In genomic region chr10:124701881-124702656, GRCh38 we compare ENCODE assay signal across 10 cellular contexts. TPM values are rescaled to one million over a fixed set of nuclear protein-coding genes. Genes with fewer than 3 reads are reported as not detected.
A peak's percentile ranks its signal among the peaks of the same experiment; 100 is the strongest.
DNase-seq lines count a peak whose midpoint lies in the region; ATAC-seq lines count a peak whose summit lies in the region.
"Had no signal": no experiment of that assay in that cellular context is flagged by ENCODE, and none has a peak within 500 bp of the region (broad histone marks: within the 10 kb centered on the region; RNA-seq: fewer than 3 reads in every experiment).

No MANE protein-coding gene starts in this region.

- H3K4me3 ChIP-seq in duodenal mucosa (ENCODE audit: low read depth in 1 of 2, low read length in 2 of 2) (no peak overlapping the region), urinary bladder (ENCODE audit: low read depth, low read length) (no peak overlapping the region)

- H3K27ac ChIP-seq in duodenal mucosa (ENCODE audit: low read depth, low read length), result peak overlapping the region; percentile 74
- H3K27ac ChIP-seq in urinary bladder (ENCODE audit: low read depth), result peak overlapping the region; percentile 67

- H3K4me1 ChIP-seq in duodenal mucosa (ENCODE audit: control insufficient read depth in 1 of 2, insufficient read depth in 2 of 2, low read length in 2 of 2) (peaks cover 79 to 95% of the 10 kb centered on the region in 2 donors), urinary bladder (ENCODE audit: insufficient read depth) (peaks cover 10% of the 10 kb centered on the region)

- ATAC-seq in GM19324 (IDR thresholded peaks at IDR 0.05; ENCODE audit: low FRiP score, unreplicated experiment) (no peak), HG03378 (IDR thresholded peaks at IDR 0.05; ENCODE audit: unreplicated experiment) (no peak)

- H3K36me3 ChIP-seq in duodenal mucosa (ENCODE audit: control insufficient read depth in 1 of 2, insufficient read depth in 2 of 2, low read length in 2 of 2), result peaks cover 19 to 76% of the 10 kb centered on the region in 2 donors
- no peaks in the 10 kb centered on the region for H3K36me3 ChIP-seq in urinary bladder (ENCODE audit: insufficient read depth)

- 31% methylated on average over 13 of the region's 13 CpGs for WGBS in urinary bladder

- peak; percentile 54 for DNase-seq in activated T-cell treated with anti-CD3 and anti-CD28 coated beads for 24 hours (ENCODE audit: low read depth)
- no peak for DNase-seq in activated T-cell treated with anti-CD3 and anti-CD28 coated beads for 4 hours
- DNase-seq in non-pigmented ciliary epithelial cell (ENCODE audit: low read depth), result peak; percentile 50
- DNase-seq in DMS 273 treated with DMSO at 0.1 percent for 48 hours (lab: John Stamatoyannopoulos, UW), result no peak
- DNase-seq: NCI-H187 treated with DMSO at 0.1 percent for 48 hours, retina had no signal

- H3K9me3 ChIP-seq in duodenal mucosa (ENCODE audit: control insufficient read depth in 1 of 2, low read length in 2 of 2), result no peaks in the 10 kb centered on the region

- peak overlapping the region; percentile 17 to 32 for H3K9ac ChIP-seq in duodenal mucosa (ENCODE audit: low read depth in 1 of 2, low read length in 2 of 2)

- no peaks in the 10 kb centered on the region for H3K27me3 ChIP-seq in duodenal mucosa (ENCODE audit: control insufficient read depth in 1 of 2, insufficient read depth in 2 of 2, low read length in 2 of 2)

RNA-seq across cellular contexts. Expression of gene FAM53B, which starts 42.1 kb away (rescaled TPM):
- total RNA-seq in urinary bladder, result 19.8 TPM
- 15.9 TPM for polyA plus RNA-seq in urinary bladder

Comparison
In these comparisons a context has a peak if more than half of its experiments do, and no peak if none do; other contexts are left out.
1. DNase-seq: peak in activated T-cell treated with anti-CD3 and anti-CD28 coated beads for 24 hours (single experiment) and non-pigmented ciliary epithelial cell (single experiment); none in activated T-cell treated with anti-CD3 and anti-CD28 coated beads for 4 hours (single experiment) and DMS 273 treated with DMSO at 0.1 percent for 48 hours (single experiment).